In genomic region chr1:227946624-227947424, GRCh38 we compare ENCODE assay signal across 7 cellular contexts. TPM values are rescaled to one million over a fixed set of nuclear protein-coding genes. Genes with fewer than 3 reads are reported as not detected.
DNase-seq lines count a peak whose midpoint lies in the region; ATAC-seq and TF ChIP-seq lines count a peak whose summit lies in the region.

No MANE protein-coding gene starts in this region.

- H3K4me1 ChIP-seq in fibroblast of lung (ENCODE audit: control insufficient read depth, extremely low read depth, insufficient read depth, low read length): peaks cover 3% of the 10 kb centered on the region

- no peaks in the 10 kb centered on the region for H3K27me3 ChIP-seq in fibroblast of lung (ENCODE audit: control insufficient read depth, insufficient read depth, low read length)

- H3K36me3 Mint-ChIP-seq in naive B cell: no peaks in the 10 kb centered on the region

- H3K4me2 ChIP-seq in fibroblast of lung (ENCODE audit: extremely low read depth, insufficient read depth, low read length): peak overlapping the region; percentile 53

- no peaks in the 10 kb centered on the region for H3K9me3 Mint-ChIP-seq in naive B cell

- H2AFZ ChIP-seq in fibroblast of lung (ENCODE audit: low read length): peak overlapping the region; percentile 34

- no peaks in the 10 kb centered on the region for H3K36me3 ChIP-seq in fibroblast of lung (ENCODE audit: control insufficient read depth, insufficient read depth, low read length)

- H3K9ac ChIP-seq in fibroblast of lung (ENCODE audit: insufficient read depth, low read length): peak overlapping the region; percentile 23

- H3K27me3 Mint-ChIP-seq in naive B cell: peaks cover 11 to 59% (median 51%) of the 10 kb centered on the region in 3 donors

- peaks cover 0 to 17% (median 10%) of the 10 kb centered on the region in 3 donors for H3K4me1 Mint-ChIP-seq in naive B cell

- H3K4me3 ChIP-seq in fibroblast of lung (replicated peaks in 1 of 4; ENCODE audit: control extremely low read depth in 1 of 4, insufficient read depth in 1 of 4, low read depth in 3 of 4, low read length in 4 of 4): peak overlapping the region; percentile 57 to 64 (median 61)

- peak overlapping the region in 1 of 6 donors; percentile 76 for H3K27ac Mint-ChIP-seq in naive B cell

- no peaks in the 10 kb centered on the region for H4K20me1 ChIP-seq in fibroblast of lung (ENCODE audit: control insufficient read depth, extremely low read depth, insufficient read depth, low read length)

- ATAC-seq in HG02973 (IDR thresholded peaks at IDR 0.05; ENCODE audit: unreplicated experiment): peak; percentile 51
- peak; percentile 75 to 78 for ATAC-seq in naive B cell (ENCODE audit: low read depth in 2 of 2)

- peak; percentile 42 for DNase-seq in NCI-H774 (lab: John Stamatoyannopoulos, UW)
- peak; percentile 36 for DNase-seq in activated T-helper 1 cell treated with Interleukin-2 at 50 U/mL for 16 hours (ENCODE audit: low read depth)
- DNase-seq in fibroblast of lung (ENCODE audit: low read depth in 2 of 2): peak; percentile 62
- peak; percentile 44 for DNase-seq in naive B cell
- peak; percentile 68 for DNase-seq in superior temporal gyrus (ENCODE audit: extremely low spot score)

- H3K27ac ChIP-seq in fibroblast of lung (ENCODE audit: insufficient read depth, low read length): peak overlapping the region; percentile 14

- TF ChIP-seq CTCF in GM12874 (IDR thresholded peaks at IDR 0.05; ENCODE audit: insufficient read depth, low read depth, low read length): peak; percentile 50
- TF ChIP-seq CTCF in fibroblast of lung (conservative IDR thresholded peaks at IDR 0.05 in 1 of 2, IDR thresholded peaks at IDR 0.05 in 1 of 2; ENCODE audit: low read depth in 1 of 2, low read length in 2 of 2): peak; percentile 37 to 59

- H3K79me2 ChIP-seq in fibroblast of lung (ENCODE audit: control insufficient read depth, insufficient read depth, low read length): no peaks in the 10 kb centered on the region

- peak overlapping the region; percentile 32 to 87 (median 70) for H3K4me3 Mint-ChIP-seq in naive B cell

- H3K9me3 ChIP-seq in fibroblast of lung (ENCODE audit: control insufficient read depth, insufficient read depth, low read depth, low read length): no peaks in the 10 kb centered on the region

RNA-seq across cellular contexts. Expression of gene WNT9A, which starts 0.9 kb away (rescaled TPM):
- 1.0 and 5.3 TPM in 2 replicates for total RNA-seq in fibroblast of lung
- polyA plus RNA-seq in fibroblast of lung (1.0 and 2.7 TPM in 2 replicates), naive B cell (ENCODE audit: low read depth in 6 of 6) (not detected)
- polyA plus RNA-seq in fibroblast of lung (2012): 0.89 and 2.8 TPM in 2 replicates
- 0.31 and 5.8 TPM in 2 replicates for polyA minus RNA-seq in fibroblast of lung (ENCODE audit: low replicate concordance)

RNA-seq across cellular contexts. Expression of gene WNT3A, which starts 60.0 kb away (rescaled TPM):
- total RNA-seq in fibroblast of lung: not detected in 2 replicates
- polyA plus RNA-seq in fibroblast of lung (not detected in 2 replicates), naive B cell (ENCODE audit: low read depth in 6 of 6) (not detected)
- polyA plus RNA-seq in fibroblast of lung (2012): not detected in 2 replicates
- polyA minus RNA-seq in fibroblast of lung (ENCODE audit: low replicate concordance): not detected in 2 replicates

Comparison
In these comparisons a context has a peak if more than half of its experiments do, and no peak if none do; other contexts are left out.
1. Peak in every context shown above with its lines: DNase-seq, ATAC-seq, H3K4me3 ChIP-seq and H3K27ac ChIP-seq.